18 cellular contexts compared by ENCODE assay signal in the genomic region with DNA sequence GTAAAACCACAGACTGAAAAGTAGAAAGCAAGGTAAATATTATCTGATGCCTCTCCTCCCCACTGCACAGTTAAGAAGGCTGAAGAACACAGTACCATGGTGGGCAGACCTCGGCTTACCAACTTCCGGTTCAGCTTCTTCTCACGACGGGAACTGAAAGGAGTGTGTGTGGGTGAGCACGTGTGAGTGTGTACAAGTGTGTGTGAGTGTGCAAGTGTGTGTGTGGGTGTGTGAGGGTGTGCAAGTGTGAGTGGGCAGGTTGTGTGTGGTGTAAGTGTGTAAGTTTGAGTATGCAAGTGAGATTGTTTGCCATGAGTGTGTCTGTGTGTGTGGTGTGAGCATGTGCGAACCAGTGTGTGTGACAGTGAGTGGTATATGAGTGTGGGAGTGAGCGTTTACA.
DNase-seq lines count a peak whose midpoint lies in the region; ATAC-seq, FAIRE-seq and TF ChIP-seq lines count a peak whose summit lies in the region.
"Had no signal": no experiment of that assay in that cellular context is flagged by ENCODE, and none has a peak within 500 bp of the region (broad histone marks: within the 10 kb centered on the region; RNA-seq: fewer than 3 reads in every experiment).

No MANE protein-coding gene starts in this region.

- peaks cover 19% of the 10 kb centered on the region for H3K4me1 Mint-ChIP-seq in activated CD4-positive, alpha-beta T cell treated with anti-CD3 and anti-CD28 coated beads, Interleukin-2, amount 10 ng/mL, durations not matched to agents 7 days and 5 days
- peaks cover 7% of the 10 kb centered on the region for H3K4me1 Mint-ChIP-seq in activated CD4-positive, alpha-beta T cell treated with anti-CD3 and anti-CD28 coated beads, Interleukin-2, amount 10 ng/mL, durations not matched to agents 24 days and 14 days
- H3K4me1 Mint-ChIP-seq in activated CD8-positive, alpha-beta T cell treated with anti-CD3 and anti-CD28 coated beads for 36 hours (ENCODE audit: low read depth) = peaks cover 11% of the 10 kb centered on the region
- peaks cover 11 to 55% (median 40%) of the 10 kb centered on the region in 7 donors for H3K4me1 Mint-ChIP-seq in naive thymus-derived CD4-positive, alpha-beta T cell

- no peaks in the 10 kb centered on the region for H3K9me3 ChIP-seq in naive thymus-derived CD4-positive, alpha-beta T cell (ENCODE audit: control insufficient read depth in 2 of 3, low read length in 3 of 3)
- H3K9me3 ChIP-seq: adrenal gland had no signal

- peak; percentile 47 for DNase-seq in activated CD4-positive, alpha-beta T cell treated with anti-CD3 and anti-CD28 coated beads, Interleukin-2, amount 10 ng/mL, durations not matched to agents 7 days and 5 days
- DNase-seq in activated CD4-positive, alpha-beta T cell treated with anti-CD3 and anti-CD28 coated beads, Interleukin-2, amount 10 ng/mL, durations not matched to agents 24 days and 14 days = no peak
- no peak for DNase-seq in HTR-8/SVneo (ENCODE audit: insufficient read length, low spot score)
- peak; percentile 45 for DNase-seq in activated CD8-positive, alpha-beta T cell treated with anti-CD3 and anti-CD28 coated beads for 36 hours
- DNase-seq in naive thymus-derived CD4-positive, alpha-beta T cell = peak in 6 of 9 donors; percentile 25 to 49 (median 36)
- no peak for DNase-seq in nucleus accumbens (lab: John Stamatoyannopoulos, UW)
- no peak for DNase-seq in mucosa of gallbladder (ENCODE audit: low spot score)
- DNase-seq in NCI-H1092 treated with DMSO at 0.1 percent for 48 hours (lab: John Stamatoyannopoulos, UW) = no peak
- DNase-seq: activated CD4-positive, CD25-positive, alpha-beta regulatory T cell; adrenal gland; GF-D8; midbrain; NCI-H187 treated with DMSO at 0.1 percent for 48 hours; NCI-H446 had no signal

- POLR2A ChIA-PET in activated CD4-positive, alpha-beta T cell treated with anti-CD3 and anti-CD28 coated beads, Interleukin-2, amount 10 ng/mL, durations not matched to agents 7 days and 5 days (lab: Charles Lee) = no interaction called here
- POLR2A ChIA-PET in activated CD8-positive, alpha-beta T cell treated with anti-CD3 and anti-CD28 coated beads for 36 hours (lab: Charles Lee) = interaction anchor here (0.6 to 1.7 kb wide), 3 partner anchors 8 to 351 kb away, joined by 4 read pairs; no protein-coding TSS in a partner anchor
- POLR2A ChIA-PET in naive thymus-derived CD4-positive, alpha-beta T cell (lab: Charles Lee) = interaction anchor here (0.5 to 0.6 kb wide), 2 partner anchors 15 to 710 kb away, joined by 3 read pairs; no protein-coding TSS in a partner anchor

- H3K36me3 ChIP-seq in naive thymus-derived CD4-positive, alpha-beta T cell (ENCODE audit: control insufficient read depth in 2 of 3, insufficient read depth in 3 of 3, low read length in 3 of 3) = no peaks in the 10 kb centered on the region
- H3K36me3 ChIP-seq: adrenal gland had no signal

- no peaks in the 10 kb centered on the region for H3K27me3 ChIP-seq in naive thymus-derived CD4-positive, alpha-beta T cell (ENCODE audit: control insufficient read depth in 2 of 2, insufficient read depth in 2 of 2, low read length in 2 of 2)
- H3K27me3 ChIP-seq: adrenal gland had no signal

- no peak for TF ChIP-seq CTCF in activated CD8-positive, alpha-beta T cell treated with anti-CD3 and anti-CD28 coated beads for 36 hours (IDR thresholded peaks at IDR 0.05)

- H3K9me3 Mint-ChIP-seq in activated CD4-positive, alpha-beta T cell treated with anti-CD3 and anti-CD28 coated beads, Interleukin-2, amount 10 ng/mL, durations not matched to agents 7 days and 5 days = peaks cover 3% of the 10 kb centered on the region
- H3K9me3 Mint-ChIP-seq in activated CD4-positive, alpha-beta T cell treated with anti-CD3 and anti-CD28 coated beads, Interleukin-2, amount 10 ng/mL, durations not matched to agents 24 days and 14 days = no peaks in the 10 kb centered on the region
- peaks cover 3% of the 10 kb centered on the region for H3K9me3 Mint-ChIP-seq in activated CD8-positive, alpha-beta T cell treated with anti-CD3 and anti-CD28 coated beads for 36 hours
- H3K9me3 Mint-ChIP-seq in naive thymus-derived CD4-positive, alpha-beta T cell = peaks cover 0 to 13% (median 0%) of the 10 kb centered on the region in 11 donors
- H3K9me3 Mint-ChIP-seq: type B pancreatic cell had no signal

- H3K4me3 ChIP-seq in naive thymus-derived CD4-positive, alpha-beta T cell (ENCODE audit: low read length) = no peak overlapping the region
- H3K4me3 ChIP-seq: adrenal gland had no signal

- peaks cover 10% of the 10 kb centered on the region for H3K36me3 Mint-ChIP-seq in activated CD4-positive, alpha-beta T cell treated with anti-CD3 and anti-CD28 coated beads, Interleukin-2, amount 10 ng/mL, durations not matched to agents 7 days and 5 days (ENCODE audit: low read depth)
- peaks cover 2% of the 10 kb centered on the region for H3K36me3 Mint-ChIP-seq in activated CD4-positive, alpha-beta T cell treated with anti-CD3 and anti-CD28 coated beads, Interleukin-2, amount 10 ng/mL, durations not matched to agents 24 days and 14 days (ENCODE audit: low read depth)
- H3K36me3 Mint-ChIP-seq in activated CD8-positive, alpha-beta T cell treated with anti-CD3 and anti-CD28 coated beads for 36 hours (ENCODE audit: low read depth) = peaks cover 5% of the 10 kb centered on the region
- H3K36me3 Mint-ChIP-seq in naive thymus-derived CD4-positive, alpha-beta T cell = peaks cover 4 to 29% (median 10%) of the 10 kb centered on the region in 5 donors
- H3K36me3 Mint-ChIP-seq: type B pancreatic cell had no signal

- intact Hi-C loops in activated CD4-positive, alpha-beta T cell treated with anti-CD3 and anti-CD28 coated beads, Interleukin-2, amount 10 ng/mL, durations not matched to agents 24 days and 14 days (cut with micrococcal nuclease) = no loop called here
- intact Hi-C loops in activated CD8-positive, alpha-beta T cell treated with anti-CD3 and anti-CD28 coated beads for 36 hours (cut with micrococcal nuclease) = no loop called here
- intact Hi-C loops in naive thymus-derived CD4-positive, alpha-beta T cell (cut with micrococcal nuclease) = loop anchor here in 1 of 2 donors (1.0 kb wide), 1 partner anchor 8 kb away; no protein-coding TSS in a partner anchor

- H3K4me3 Mint-ChIP-seq in activated CD4-positive, alpha-beta T cell treated with anti-CD3 and anti-CD28 coated beads, Interleukin-2, amount 10 ng/mL, durations not matched to agents 7 days and 5 days = no peak overlapping the region
- H3K4me3 Mint-ChIP-seq in activated CD4-positive, alpha-beta T cell treated with anti-CD3 and anti-CD28 coated beads, Interleukin-2, amount 10 ng/mL, durations not matched to agents 24 days and 14 days = no peak overlapping the region
- H3K4me3 Mint-ChIP-seq in activated CD8-positive, alpha-beta T cell treated with anti-CD3 and anti-CD28 coated beads for 36 hours = no peak overlapping the region
- H3K4me3 Mint-ChIP-seq in naive thymus-derived CD4-positive, alpha-beta T cell = peak overlapping the region in 9 of 10 donors; percentile 3 to 72 (median 47)
- H3K4me3 Mint-ChIP-seq: type B pancreatic cell had no signal

- FAIRE-seq in HTR-8/SVneo (lab: Jason Lieb, UNC) = peak; percentile 97
- FAIRE-seq: A204.1 had no signal

- CTCF ChIA-PET in activated CD4-positive, alpha-beta T cell treated with anti-CD3 and anti-CD28 coated beads, Interleukin-2, amount 10 ng/mL, durations not matched to agents 7 days and 5 days (lab: Charles Lee) = no interaction called here
- CTCF ChIA-PET in activated CD8-positive, alpha-beta T cell treated with anti-CD3 and anti-CD28 coated beads for 36 hours (lab: Charles Lee) = no interaction called here
- CTCF ChIA-PET in naive thymus-derived CD4-positive, alpha-beta T cell (lab: Charles Lee) = interaction anchor here (0.8 to 1.9 kb wide), 3 partner anchors 9 to 364 kb away, joined by 3 to 4 read pairs (median 4); no protein-coding TSS in a partner anchor

- no peaks in the 10 kb centered on the region for H3K27me3 Mint-ChIP-seq in activated CD4-positive, alpha-beta T cell treated with anti-CD3 and anti-CD28 coated beads, Interleukin-2, amount 10 ng/mL, durations not matched to agents 7 days and 5 days
- no peaks in the 10 kb centered on the region for H3K27me3 Mint-ChIP-seq in activated CD4-positive, alpha-beta T cell treated with anti-CD3 and anti-CD28 coated beads, Interleukin-2, amount 10 ng/mL, durations not matched to agents 24 days and 14 days
- H3K27me3 Mint-ChIP-seq in activated CD8-positive, alpha-beta T cell treated with anti-CD3 and anti-CD28 coated beads for 36 hours = no peaks in the 10 kb centered on the region
- H3K27me3 Mint-ChIP-seq in naive thymus-derived CD4-positive, alpha-beta T cell = no peaks in the 10 kb centered on the region

- H3K4me1 ChIP-seq in naive thymus-derived CD4-positive, alpha-beta T cell (ENCODE audit: control insufficient read depth in 2 of 2, insufficient read depth in 2 of 2, low read length in 2 of 2) = peaks cover 3 to 16% of the 10 kb centered on the region in 2 donors
- H3K4me1 ChIP-seq: adrenal gland had no signal

- ATAC-seq in activated CD8-positive, alpha-beta T cell treated with anti-CD3 and anti-CD28 coated beads for 36 hours = peak; percentile 77
- peak; percentile 65 for ATAC-seq in naive thymus-derived CD4-positive, alpha-beta T cell
- ATAC-seq: esophagus mucosa, left lobe of liver had no signal

- no peak overlapping the region for H3K27ac Mint-ChIP-seq in activated CD4-positive, alpha-beta T cell treated with anti-CD3 and anti-CD28 coated beads, Interleukin-2, amount 10 ng/mL, durations not matched to agents 7 days and 5 days
- no peak overlapping the region for H3K27ac Mint-ChIP-seq in activated CD4-positive, alpha-beta T cell treated with anti-CD3 and anti-CD28 coated beads, Interleukin-2, amount 10 ng/mL, durations not matched to agents 24 days and 14 days
- peak overlapping the region; percentile 65 for H3K27ac Mint-ChIP-seq in activated CD8-positive, alpha-beta T cell treated with anti-CD3 and anti-CD28 coated beads for 36 hours
- peak overlapping the region in 8 of 9 donors; percentile 65 to 97 (median 78) for H3K27ac Mint-ChIP-seq in naive thymus-derived CD4-positive, alpha-beta T cell
- H3K27ac Mint-ChIP-seq: type B pancreatic cell had no signal

- H3K27ac ChIP-seq in naive thymus-derived CD4-positive, alpha-beta T cell (ENCODE audit: low read depth, low read length) = peak overlapping the region; percentile 18
- H3K27ac ChIP-seq: adrenal gland had no signal

Comparison
In these comparisons a context has a peak if more than half of its experiments do, and no peak if none do; other contexts are left out.
1. DNase-seq: peak in activated CD4-positive, alpha-beta T cell treated with anti-CD3 and anti-CD28 coated beads, Interleukin-2, amount 10 ng/mL, durations not matched to agents 7 days and 5 days (single experiment), activated CD8-positive, alpha-beta T cell treated with anti-CD3 and anti-CD28 coated beads for 36 hours (single experiment) and naive thymus-derived CD4-positive, alpha-beta T cell (6 of 9); none in activated CD4-positive, alpha-beta T cell treated with anti-CD3 and anti-CD28 coated beads, Interleukin-2, amount 10 ng/mL, durations not matched to agents 24 days and 14 days (single experiment), HTR-8/SVneo (single experiment), nucleus accumbens (0 of 56), mucosa of gallbladder (single experiment) and NCI-H1092 treated with DMSO at 0.1 percent for 48 hours (single experiment).
2. H3K27ac Mint-ChIP-seq: peak in activated CD8-positive, alpha-beta T cell treated with anti-CD3 and anti-CD28 coated beads for 36 hours (single experiment) and naive thymus-derived CD4-positive, alpha-beta T cell (8 of 9); none in activated CD4-positive, alpha-beta T cell treated with anti-CD3 and anti-CD28 coated beads, Interleukin-2, amount 10 ng/mL, durations not matched to agents 7 days and 5 days (single experiment) and activated CD4-positive, alpha-beta T cell treated with anti-CD3 and anti-CD28 coated beads, Interleukin-2, amount 10 ng/mL, durations not matched to agents 24 days and 14 days (single experiment).
3. H3K4me3 Mint-ChIP-seq: peak in naive thymus-derived CD4-positive, alpha-beta T cell (9 of 10); none in activated CD4-positive, alpha-beta T cell treated with anti-CD3 and anti-CD28 coated beads, Interleukin-2, amount 10 ng/mL, durations not matched to agents 7 days and 5 days (single experiment), activated CD4-positive, alpha-beta T cell treated with anti-CD3 and anti-CD28 coated beads, Interleukin-2, amount 10 ng/mL, durations not matched to agents 24 days and 14 days (single experiment) and activated CD8-positive, alpha-beta T cell treated with anti-CD3 and anti-CD28 coated beads for 36 hours (single experiment).